27 cellular contexts compared by ENCODE assay signal in genomic region chrX:153879741-153880439, GRCh38. TPM values are rescaled to one million over a fixed set of nuclear protein-coding genes. Genes with fewer than 3 reads are reported as not detected.
DNase-seq lines count a peak whose midpoint lies in the region; ATAC-seq and TF ChIP-seq lines count a peak whose summit lies in the region.
"Had no signal": no experiment of that assay in that cellular context is flagged by ENCODE, and none has a peak within 500 bp of the region (broad histone marks: within the 10 kb centered on the region; RNA-seq: fewer than 3 reads in every experiment).

No MANE protein-coding gene starts in this region.

- H3K27me3 ChIP-seq in NT2/D1 (ENCODE audit: insufficient read depth, insufficient read length) (no peaks in the 10 kb centered on the region), mesendoderm (ENCODE audit: insufficient read depth, low read length, poor library complexity) (no peaks in the 10 kb centered on the region), SK-N-SH (ENCODE audit: insufficient read depth) (peaks cover 28% of the 10 kb centered on the region)
- H3K27me3 ChIP-seq: foreskin keratinocyte, ovary had no signal

- H3K79me2 ChIP-seq in mesendoderm (ENCODE audit: control insufficient read depth, insufficient read depth, low read length) = no peaks in the 10 kb centered on the region
- H3K79me2 ChIP-seq in SK-N-SH (ENCODE audit: insufficient read depth) = no peaks in the 10 kb centered on the region

- no peak overlapping the region for H2BK15ac ChIP-seq in mesendoderm (replicated peaks; ENCODE audit: low read depth)

- peak overlapping the region; percentile 63 for H3K4ac ChIP-seq in mesendoderm (ENCODE audit: low read depth, low read length)

- TF ChIP-seq CTCF in SK-N-SH (IDR thresholded peaks at IDR 0.05) = no peak

- no peaks in the 10 kb centered on the region for H3K9me2 ChIP-seq in SK-N-SH

- no peak for TF ChIP-seq RAD21 in SK-N-SH (IDR thresholded peaks at IDR 0.05; ENCODE audit: low read length)

- H3K9me3 ChIP-seq in NT2/D1 (ENCODE audit: insufficient read depth, low read length) (no peaks in the 10 kb centered on the region), SK-N-SH (no peaks in the 10 kb centered on the region)
- H3K9me3 ChIP-seq: adrenal gland, esophagus squamous epithelium, ovary had no signal

- peak overlapping the region; percentile 69 for H2BK5ac ChIP-seq in mesendoderm (ENCODE audit: low read length)

- H3K56ac ChIP-seq in mesendoderm (ENCODE audit: low read length) = peak overlapping the region; percentile 78

- peak overlapping the region; percentile 69 for H3K27ac ChIP-seq in mesendoderm (ENCODE audit: low read depth, low read length)
- peak overlapping the region in 1 of 2 experiments; percentile 87; a peak in 2 of 4 replicates for H3K27ac ChIP-seq in SK-N-SH (ENCODE audit: low read depth in 2 of 2, low read length in 1 of 2)
- H3K27ac ChIP-seq: adrenal gland, brain microvascular endothelial cell, esophagus squamous epithelium, foreskin keratinocyte, GM23248, ovary had no signal

- no peak overlapping the region for H3K18ac ChIP-seq in mesendoderm (ENCODE audit: low read length)

- DNase-seq in NCI-H1417 (lab: John Stamatoyannopoulos, UW) (peak in 2 of 3 experiments; percentile 42 to 59), NCI-H1417 treated with DMSO at 0.1 percent for 48 hours (lab: John Stamatoyannopoulos, UW) (no peak), NT2/D1 (ENCODE audit: low read depth, low spot score) (no peak), mesendoderm (no peak), SK-N-SH (no peak), NCI-H748 (lab: John Stamatoyannopoulos, UW; ENCODE audit: unreplicated experiment) (no peak)
- DNase-seq: 8988T; activated CD8-positive, alpha-beta memory T cell treated with anti-CD3 and anti-CD28 coated beads, Interleukin-2, amount 50 U/mL, for 48 hours; brain microvascular endothelial cell; Calu3; CD4-positive, CD25-positive, alpha-beta regulatory T cell; cerebellar nuclear complex; dermis blood vessel endothelial cell; esophagus squamous epithelium; foreskin keratinocyte; GF-D8; GM23248; Karpas-422; kidney glomerular epithelial cell; naive B cell; NCI-H2081 treated with DMSO at 0.1 percent for 48 hours; ovary; Right ventricle myocardium superior; stimulated activated naive B cell treated with anti-CD40 and anti-IgM and Interleukin-4, amounts not matched to agents 10 μg/mL and 1 μg/mL and 100 μg/mL, for 72 hours had no signal

- H2AK5ac ChIP-seq in mesendoderm (ENCODE audit: low read length) = no peak overlapping the region

- peaks cover 15% of the 10 kb centered on the region for H3K36me3 ChIP-seq in NT2/D1 (ENCODE audit: insufficient read depth, insufficient read length, low read length)
- no peaks in the 10 kb centered on the region for H3K36me3 ChIP-seq in mesendoderm (ENCODE audit: control insufficient read depth, insufficient read depth, low read length)
- H3K36me3 ChIP-seq in SK-N-SH (replicated peaks in 1 of 2; ENCODE audit: control insufficient read depth in 1 of 2, insufficient read depth in 2 of 2, low read length in 1 of 2) = no peaks in the 10 kb centered on the region
- H3K36me3 ChIP-seq: adrenal gland, brain microvascular endothelial cell, esophagus squamous epithelium, ovary had no signal

- H3K4me1 ChIP-seq in NT2/D1 (ENCODE audit: insufficient read depth, insufficient read length) = peaks cover 9% of the 10 kb centered on the region
- peaks cover 17% of the 10 kb centered on the region for H3K4me1 ChIP-seq in mesendoderm (ENCODE audit: control insufficient read depth, low read depth, low read length)
- peaks cover 0 to 49% of the 10 kb centered on the region in 2 experiments; a peak in 1 of 4 replicates for H3K4me1 ChIP-seq in SK-N-SH (ENCODE audit: control insufficient read depth in 1 of 2, insufficient read depth in 2 of 2, low read depth in 1 of 2, low read length in 1 of 2)
- H3K4me1 ChIP-seq: adrenal gland, esophagus squamous epithelium, foreskin keratinocyte had no signal

- CTCF ChIA-PET in SK-N-SH (lab: Yijun Ruan, JAX) = interaction anchor here (1.9 to 2.3 kb wide), 2 partner anchors 42 to 67 kb away, joined by 7 to 8 read pairs; no protein-coding TSS in a partner anchor

- H3K4me2 ChIP-seq in mesendoderm (ENCODE audit: low read length) = no peak overlapping the region
- H3K4me2 ChIP-seq in SK-N-SH = no peak overlapping the region

- H4K5ac ChIP-seq in mesendoderm (ENCODE audit: low read length) = no peak overlapping the region

- no peak overlapping the region for H2BK120ac ChIP-seq in mesendoderm (ENCODE audit: low read depth, low read length)

- H3K79me1 ChIP-seq in mesendoderm (ENCODE audit: low read length) = no peaks in the 10 kb centered on the region

- no peak overlapping the region for H4K8ac ChIP-seq in mesendoderm (ENCODE audit: low read depth, low read length)

- H3K23ac ChIP-seq in mesendoderm (ENCODE audit: low read length) = no peak overlapping the region

- H3F3A ChIP-seq in SK-N-SH (replicated peaks; ENCODE audit: insufficient read depth) = no peaks in the 10 kb centered on the region

- POLR2A ChIA-PET in SK-N-SH (lab: Yijun Ruan, JAX) = interaction anchor here (0.6 to 2.7 kb wide), 3 partner anchors 23 to 85 kb away, joined by 3 to 9 read pairs (median 6); partner anchors contain the start of genes IDH3G and SSR4

- H2AFZ ChIP-seq in SK-N-SH (ENCODE audit: low read depth) = no peak overlapping the region
- H2AFZ ChIP-seq: GM23248 had no signal

- H4K20me1 ChIP-seq in SK-N-SH (ENCODE audit: insufficient read depth) = peaks cover 3% of the 10 kb centered on the region; the same call in 1 of the 2 replicates

- H3K4me3 ChIP-seq in NT2/D1 (ENCODE audit: insufficient read length, low read depth) (no peak overlapping the region), mesendoderm (ENCODE audit: low read length) (no peak overlapping the region), SK-N-SH (ENCODE audit: low read depth in 2 of 2, low read length in 1 of 2) (no peak overlapping the region)
- H3K4me3 ChIP-seq: adrenal gland, esophagus squamous epithelium, GM23248, ovary had no signal

- no CpG with 5 or more reads among the region's 12 CpGs for WGBS in mesendoderm (ENCODE audit: extremely low coverage, insufficient coverage, low lambda C conversion rate)
- 54% methylated on average over 6 of the region's 12 CpGs for WGBS in SK-N-SH (ENCODE audit: low lambda C conversion rate)

- TF ChIP-seq EP300 in SK-N-SH (IDR thresholded peaks at IDR 0.05; ENCODE audit: borderline replicate concordance in 1 of 2, low read depth in 1 of 2, low read length in 1 of 2) = no peak

- no peak for ATAC-seq in HG03460 (IDR thresholded peaks at IDR 0.05; ENCODE audit: unreplicated experiment)
- ATAC-seq in GM21825 (IDR thresholded peaks at IDR 0.05; ENCODE audit: unreplicated experiment) = no peak
- ATAC-seq: foreskin keratinocyte had no signal

- peak overlapping the region; percentile 21 for H3K9ac ChIP-seq in NT2/D1 (ENCODE audit: insufficient read length, low read depth)
- peak overlapping the region; percentile 56 for H3K9ac ChIP-seq in mesendoderm (ENCODE audit: low read length)
- H3K9ac ChIP-seq in SK-N-SH = no peak overlapping the region
- H3K9ac ChIP-seq: GM23248 had no signal

TF ChIP-seq in SK-N-SH, 30 proteins besides CTCF, POLR2A, EP300 and RAD21 (continues in another document):
- TF ChIP-seq GATA2 (CRISPR knock-in tag; IDR thresholded peaks at IDR 0.05) (no peak), TCF12 (IDR thresholded peaks at IDR 0.05) (no peak), FOXM1 (IDR thresholded peaks at IDR 0.05; ENCODE audit: low read depth) (no peak), CHD2 (IDR thresholded peaks at IDR 0.05; ENCODE audit: low read length, partially characterized antibody) (no peak), EZH2phosphoT487 (IDR thresholded peaks at IDR 0.05; ENCODE audit: borderline replicate concordance, low read depth) (no peak), TEAD4 (IDR thresholded peaks at IDR 0.05; ENCODE audit: borderline replicate concordance, insufficient read depth) (no peak), FOXJ3 (CRISPR knock-in tag; IDR thresholded peaks at IDR 0.05) (no peak)
- TF ChIP-seq, protein P1, sequence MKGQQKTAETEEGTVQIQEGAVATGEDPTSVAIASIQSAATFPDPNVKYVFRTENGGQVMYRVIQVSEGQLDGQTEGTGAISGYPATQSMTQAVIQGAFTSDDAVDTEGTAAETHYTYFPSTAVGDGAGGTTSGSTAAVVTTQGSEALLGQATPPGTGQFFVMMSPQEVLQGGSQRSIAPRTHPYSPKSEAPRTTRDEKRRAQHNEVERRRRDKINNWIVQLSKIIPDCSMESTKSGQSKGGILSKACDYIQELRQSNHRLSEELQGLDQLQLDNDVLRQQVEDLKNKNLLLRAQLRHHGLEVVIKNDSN (IDR thresholded peaks at IDR 0.05; ENCODE audit: borderline replicate concordance, low read depth) = no peak

RNA-seq across cellular contexts. Expression of gene L1CAM, which starts 6.1 kb away (rescaled TPM):
- 11.3 TPM for polyA plus RNA-seq in mesendoderm (2013, experiment 1 of 2)
- 10.2 TPM for polyA plus RNA-seq in mesendoderm (2013, experiment 2 of 2)
- polyA plus RNA-seq in SK-N-SH (2012; rRNA removed) = 1.9 and 2.0 TPM in 2 replicates
- polyA plus RNA-seq in SK-N-SH (2012; cell fraction: cytosol; rRNA removed) = 1.3 and 2.9 TPM in 2 replicates
- polyA plus RNA-seq in SK-N-SH (2012; cell fraction: nucleus; rRNA removed) = 4.1 and 4.4 TPM in 2 replicates

RNA-seq across cellular contexts. Expression of gene AVPR2, which starts 24.6 kb away (rescaled TPM):
- 0.03 TPM for polyA plus RNA-seq in mesendoderm (2013, experiment 1 of 2)
- polyA plus RNA-seq in mesendoderm (2013, experiment 2 of 2) = 0.03 TPM
- polyA plus RNA-seq in SK-N-SH (2012; rRNA removed) = not detected in 2 replicates
- not detected in 2 replicates for polyA plus RNA-seq in SK-N-SH (2012; cell fraction: cytosol; rRNA removed)
- polyA plus RNA-seq in SK-N-SH (2012; cell fraction: nucleus; rRNA removed) = 0.05 TPM in 1 of 2 replicates, not detected in the other
- polyA plus RNA-seq: CD4-positive, CD25-positive, alpha-beta regulatory T cell; foreskin keratinocyte; GM23248 had no signal

RNA-seq across cellular contexts. Expression of gene ARHGAP4, which starts 46.2 kb away (rescaled TPM):
- 12.4 TPM for polyA plus RNA-seq in mesendoderm (2013, experiment 1 of 2)
- polyA plus RNA-seq in mesendoderm (2013, experiment 2 of 2) = 12.0 TPM
- polyA plus RNA-seq in SK-N-SH (2012; rRNA removed) = 1.6 and 2.2 TPM in 2 replicates
- 0.45 and 0.94 TPM in 2 replicates for polyA plus RNA-seq in SK-N-SH (2012; cell fraction: cytosol; rRNA removed)
- polyA plus RNA-seq in SK-N-SH (2012; cell fraction: nucleus; rRNA removed) = 15.6 and 25.4 TPM in 2 replicates

RNA-seq across cellular contexts. Expression of gene PDZD4, which starts 49.5 kb away (rescaled TPM):
- 45.7 TPM for polyA plus RNA-seq in mesendoderm (2013, experiment 1 of 2)
- polyA plus RNA-seq in mesendoderm (2013, experiment 2 of 2) = 46.5 TPM
- 1.9 and 2.4 TPM in 2 replicates for polyA plus RNA-seq in SK-N-SH (2012; rRNA removed)
- 1.1 and 2.7 TPM in 2 replicates for polyA plus RNA-seq in SK-N-SH (2012; cell fraction: cytosol; rRNA removed)
- 8.9 and 16.9 TPM in 2 replicates for polyA plus RNA-seq in SK-N-SH (2012; cell fraction: nucleus; rRNA removed)
- polyA plus RNA-seq: CD4-positive, CD25-positive, alpha-beta regulatory T cell; GM23248 had no signal

RNA-seq across cellular contexts. Expression of gene NAA10, which starts 54.9 kb away (rescaled TPM):
- 120 TPM for polyA plus RNA-seq in mesendoderm (2013, experiment 1 of 2)
- 121 TPM for polyA plus RNA-seq in mesendoderm (2013, experiment 2 of 2)
- polyA plus RNA-seq in SK-N-SH (2012; rRNA removed) = 192 and 229 TPM in 2 replicates
- 193 and 253 TPM in 2 replicates for polyA plus RNA-seq in SK-N-SH (2012; cell fraction: cytosol; rRNA removed)
- 502 and 579 TPM in 2 replicates for polyA plus RNA-seq in SK-N-SH (2012; cell fraction: nucleus; rRNA removed)

Comparison
In these comparisons a context has a peak if more than half of its experiments do, and no peak if none do; other contexts are left out.
1. DNase-seq: peak in NCI-H1417 (2 of 3); none in NCI-H1417 treated with DMSO at 0.1 percent for 48 hours (single experiment), NT2/D1 (single experiment), mesendoderm (single experiment), SK-N-SH (single experiment) and NCI-H748 (single experiment).